ENCODE assay signal across 8 cellular contexts in genomic region chr15:64093627-64094417, GRCh38. TPM values are rescaled to one million over a fixed set of nuclear protein-coding genes. Genes with fewer than 3 reads are reported as not detected.
DNase-seq lines count a peak whose midpoint lies in the region; ATAC-seq and TF ChIP-seq lines count a peak whose summit lies in the region.

A gene with protein sequence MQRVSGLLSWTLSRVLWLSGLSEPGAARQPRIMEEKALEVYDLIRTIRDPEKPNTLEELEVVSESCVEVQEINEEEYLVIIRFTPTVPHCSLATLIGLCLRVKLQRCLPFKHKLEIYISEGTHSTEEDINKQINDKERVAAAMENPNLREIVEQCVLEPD (minus strand): TSS chr15:64093838. CDS start chr15:64093768, 70 bp downstream.

- H3K27ac ChIP-seq in AG04450 (ENCODE audit: low read depth, low read length) = peak within 1 kb of the TSS; percentile 94
- peak within 1 kb of the TSS; percentile 89 for H3K27ac ChIP-seq in caudate nucleus (ENCODE audit: low read depth, low read length)
- peak within 1 kb of the TSS; percentile 62 for H3K27ac ChIP-seq in smooth muscle cell (ENCODE audit: low read depth)

- WGBS in smooth muscle cell (ENCODE audit: low lambda C conversion rate) = under 1% methylated on average over 41 of the region's 41 CpGs

- peaks cover 54% of the 10 kb centered on the region for H3K79me2 ChIP-seq in smooth muscle cell (ENCODE audit: low read depth)

- peak within 1 kb of the TSS; percentile 90 for H2AFZ ChIP-seq in smooth muscle cell (ENCODE audit: low read depth)

- peaks cover 3% of the 10 kb centered on the region; the same call in 1 of the 2 replicates for H3K9me3 ChIP-seq in AG04450 (ENCODE audit: control insufficient read depth, insufficient read depth, low read length)
- no peaks in the 10 kb centered on the region for H3K9me3 ChIP-seq in smooth muscle cell (replicated peaks; ENCODE audit: low read depth)

- ATAC-seq in GM18907 (IDR thresholded peaks at IDR 0.05; ENCODE audit: unreplicated experiment) (peak; percentile 76), HG03159 (IDR thresholded peaks at IDR 0.05; ENCODE audit: unreplicated experiment) (peak; percentile 61)

- peaks cover 26% of the 10 kb centered on the region for H4K20me1 ChIP-seq in smooth muscle cell (ENCODE audit: low read depth)

- peak within 1 kb of the TSS; percentile 87 for H3K4me2 ChIP-seq in smooth muscle cell

- DNase-seq in AG04450 (ENCODE audit: low read depth, low spot score) = peak; percentile 93
- peak; percentile 94 for DNase-seq in NCI-H2227 treated with DMSO at 0.1 percent for 48 hours (lab: John Stamatoyannopoulos, UW)
- peak; percentile 62 to 98 (median 93) for DNase-seq in caudate nucleus (lab: John Stamatoyannopoulos, UW)
- DNase-seq in iPS-NIHi7 (ENCODE audit: extremely low spot score) = peak; percentile 93
- DNase-seq in smooth muscle cell (lab: John Stamatoyannopoulos, UW; ENCODE audit: unreplicated experiment) = peak; percentile 56

- peaks cover 22% of the 10 kb centered on the region for H3K4me1 ChIP-seq in smooth muscle cell (ENCODE audit: low read depth)

- no peaks in the 10 kb centered on the region for H3K36me3 ChIP-seq in smooth muscle cell (ENCODE audit: low read depth)

- H3K9ac ChIP-seq in smooth muscle cell (ENCODE audit: low read depth) = peak within 1 kb of the TSS; percentile 70

- peaks cover 12% of the 10 kb centered on the region for H3F3A ChIP-seq in smooth muscle cell (ENCODE audit: low read depth)

- TF ChIP-seq CTCF in AG04450 (IDR thresholded peaks at IDR 0.05; ENCODE audit: low read depth, low read length) (no peak), WI38 (IDR thresholded peaks at IDR 0.05; ENCODE audit: low read depth, low read length) (no peak), smooth muscle cell (IDR thresholded peaks at IDR 0.05; ENCODE audit: borderline replicate concordance, insufficient read depth, poor library complexity, severe bottlenecking) (no peak)

- peak within 1 kb of the TSS; percentile 90 for H3K4me3 ChIP-seq in AG04450 (ENCODE audit: low read depth, low read length)
- H3K4me3 ChIP-seq in WI38 (ENCODE audit: low read depth, low read length) = peak within 1 kb of the TSS; percentile 89
- H3K4me3 ChIP-seq in smooth muscle cell = peak within 1 kb of the TSS; percentile 74

- CTCF ChIA-PET in AG04450 (lab: Charles Lee) = interaction anchor here (1.0 kb wide), 1 partner anchor 148 kb away, joined by 3 read pairs; no protein-coding TSS in a partner anchor

- H3K27me3 ChIP-seq in AG04450 (ENCODE audit: control insufficient read depth, insufficient read depth, low read length) (no peaks in the 10 kb centered on the region), smooth muscle cell (ENCODE audit: low read depth) (no peaks in the 10 kb centered on the region)

- POLR2A ChIA-PET in AG04450 (lab: Yijun Ruan, JAX) = interaction anchor here (0.8 to 1.6 kb wide), 5 partner anchors 18 to 484 kb away, joined by 3 to 4 read pairs (median 3); partner anchors contain the start of gene TRIP4

RNA-seq across cellular contexts. Expression of the gene that starts here (rescaled TPM):
- polyA plus RNA-seq in AG04450 (2011; rRNA removed) (44.6 and 75.8 TPM in 2 replicates), smooth muscle cell (110 and 117 TPM in 2 replicates)
- polyA minus RNA-seq in AG04450 (2011; rRNA and poly(A)+ RNA removed) = 3.6 and 6.5 TPM in 2 replicates
- 123 and 130 TPM in 2 replicates for total RNA-seq in smooth muscle cell

Comparison
In these comparisons a context has a peak if more than half of its experiments do, and no peak if none do; other contexts are left out.
1. Peak in every context shown above with its lines: DNase-seq, ATAC-seq, H3K4me3 ChIP-seq and H3K27ac ChIP-seq.